17 cellular contexts compared by ENCODE assay signal in genomic region chr15:57032338-57032737, GRCh38.
DNase-seq lines count a peak whose midpoint lies in the region; ATAC-seq and TF ChIP-seq lines count a peak whose summit lies in the region.
"Had no signal": no experiment of that assay in that cellular context is flagged by ENCODE, and none has a peak within 500 bp of the region (broad histone marks: within the 10 kb centered on the region; RNA-seq: fewer than 3 reads in every experiment).

No MANE protein-coding gene starts in this region.

- H3K79me2 ChIP-seq in OCI-LY7 (ENCODE audit: insufficient read depth, low read depth, low read length) = peaks cover 10% of the 10 kb centered on the region; the same call in 1 of the 2 replicates

- H3K27ac ChIP-seq in angular gyrus (ENCODE audit: low read depth, low read length) (peak overlapping the region; percentile 85), dorsolateral prefrontal cortex (peak overlapping the region; percentile 30 to 97 (median 91)), temporal lobe (ENCODE audit: low read depth, low read length) (peak overlapping the region; percentile 93), OCI-LY7 (ENCODE audit: low read depth, low read length, poor library complexity, severe bottlenecking) (no peak overlapping the region)
- H3K27ac ChIP-seq: BLaER1 had no signal

- no peaks in the 10 kb centered on the region for H3K27me3 ChIP-seq in dorsolateral prefrontal cortex
- H3K27me3 ChIP-seq: BLaER1 had no signal

- ATAC-seq in Right ventricle myocardium inferior = no peak
- ATAC-seq in left ventricle myocardium superior = no peak
- ATAC-seq in stimulated activated naive CD8-positive, alpha-beta T cell treated with anti-CD3 and anti-CD28 coated beads, Interleukin-15, Interleukin-2, amounts not matched to agents 100 U/mL and 50 U/mL, for 24 hours = no peak
- ATAC-seq: HCT116 had no signal

- H4K20me1 ChIP-seq in OCI-LY7 (ENCODE audit: insufficient read depth, low read length) = peaks cover 5% of the 10 kb centered on the region; the same call in 1 of the 2 replicates

- no peaks in the 10 kb centered on the region for H3K9me2 ChIP-seq in OCI-LY7 (ENCODE audit: insufficient read depth, low read length)

- H2AFZ ChIP-seq in OCI-LY7 (ENCODE audit: low read length) = no peak overlapping the region
- H2AFZ ChIP-seq: GM23338 had no signal

- H3K9me3 ChIP-seq in OCI-LY7 (ENCODE audit: low read length) = no peaks in the 10 kb centered on the region

- POLR2A ChIA-PET in OCI-LY7 (lab: Charles Lee) = no interaction called here

- no peaks in the 10 kb centered on the region for H3K36me3 ChIP-seq in OCI-LY7 (ENCODE audit: insufficient read depth, low read length)

- H3K4me2 ChIP-seq in OCI-LY7 (ENCODE audit: low read length) = no peak overlapping the region
- H3K4me2 ChIP-seq: BLaER1 had no signal

- H3K4me3 ChIP-seq in dorsolateral prefrontal cortex = peak overlapping the region in 10 of 59 donors; percentile 18 to 48 (median 32)
- no peak overlapping the region for H3K4me3 ChIP-seq in OCI-LY7 (ENCODE audit: low read depth, low read length, poor library complexity, severe bottlenecking)
- H3K4me3 ChIP-seq: BLaER1, GM23338 had no signal

- no TSS peak for BruUV-seq in OCI-LY7 (replicated peaks; lab: Mats Ljungman, UMichigan)

- DNase-seq in Right ventricle myocardium inferior (ENCODE audit: missing footprints) (peak; percentile 55), left ventricle myocardium superior (no peak), dorsolateral prefrontal cortex (no peak), pons (ENCODE audit: low spot score) (no peak), OCI-LY7 (ENCODE audit: low spot score) (no peak)
- no peak for DNase-seq in stimulated activated naive CD8-positive, alpha-beta T cell treated with anti-CD3 and anti-CD28 coated beads, Interleukin-15, Interleukin-2, amounts not matched to agents 100 U/mL and 50 U/mL, for 24 hours
- DNase-seq: 8988T; Calu3; CD4-positive, alpha-beta memory T cell; DMS79 treated with DMSO at 0.1 percent for 48 hours; GF-D8; HFFc6 had no signal

- no peak for TF ChIP-seq CTCF in dorsolateral prefrontal cortex (IDR thresholded peaks at IDR 0.05 in 54 of 56, conservative IDR thresholded peaks at IDR 0.05 in 2 of 56; ENCODE audit: low read depth in 1 of 56, partially characterized antibody in 56 of 56)
- TF ChIP-seq CTCF in OCI-LY7 (conservative IDR thresholded peaks at IDR 0.05; ENCODE audit: low read length) = no peak

- intact Hi-C loops in Right ventricle myocardium inferior (cut with DNase I) = no loop called here
- intact Hi-C loops in left ventricle myocardium superior (cut with micrococcal nuclease) = no loop called here
- intact Hi-C loops in dorsolateral prefrontal cortex (cut with DNase I) = loop anchor here in 1 of 2 donors (5.0 kb wide), 1 partner anchor 40 kb away; no protein-coding TSS in a partner anchor
- intact Hi-C loops in OCI-LY7 (cut with micrococcal nuclease; ENCODE audit: unreplicated experiment) = no loop called here

- peaks cover 6% of the 10 kb centered on the region for H3K4me1 ChIP-seq in OCI-LY7 (ENCODE audit: insufficient read depth, low read length, poor library complexity, severe bottlenecking)

- CTCF ChIA-PET in OCI-LY7 (lab: Charles Lee; ENCODE audit: unreplicated experiment) = no interaction called here
